In the genomic region with DNA sequence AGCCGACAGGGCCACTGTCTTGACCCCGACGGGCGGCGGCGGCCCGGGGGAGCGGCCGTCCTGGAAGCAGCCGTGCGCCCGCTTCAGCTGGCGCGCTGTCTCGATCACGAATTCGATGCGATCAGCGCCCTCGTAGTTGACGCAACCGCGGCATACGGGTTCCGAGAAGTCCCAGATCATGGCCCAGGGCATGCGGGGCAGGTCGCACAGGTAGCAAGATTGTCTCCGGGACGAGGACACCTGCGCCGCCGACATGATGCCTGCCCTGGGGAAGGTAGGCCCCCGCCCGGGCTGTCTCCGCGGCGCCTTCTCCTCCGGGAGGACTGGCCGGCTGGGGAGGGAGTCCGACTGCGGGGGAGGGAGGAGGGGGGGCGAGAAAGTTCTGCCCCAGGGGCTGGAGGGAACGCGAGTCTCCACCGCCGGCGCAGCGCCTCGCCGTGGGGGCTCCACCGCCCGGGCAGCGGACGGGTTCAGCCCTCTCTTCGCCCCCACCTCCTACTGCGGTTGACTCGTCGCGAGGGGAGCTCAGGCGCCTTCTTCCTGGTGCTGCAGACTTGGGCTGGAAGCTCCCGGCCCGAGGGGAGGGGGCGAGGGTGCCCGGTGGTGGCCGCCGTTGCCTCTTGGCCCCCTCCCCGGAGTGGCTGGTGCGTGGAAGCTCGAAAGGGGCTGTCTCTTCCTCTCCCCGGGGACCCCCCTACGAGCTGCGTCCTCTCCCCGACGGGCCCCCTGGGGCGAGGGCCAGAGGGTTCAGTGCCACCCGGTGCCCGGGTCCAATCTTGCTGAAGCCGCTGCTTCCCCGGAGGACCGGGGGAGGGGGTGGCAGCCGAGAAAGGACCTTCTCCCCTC, we compare ENCODE assay signal across 1 cellular context.
TF ChIP-seq lines count a peak whose summit lies in the region.

No MANE protein-coding gene starts in this region.

TF ChIP-seq in HepG2, 621 proteins besides CTCF, POLR2A, EP300 and RAD21 (continued from another document and continues in another):
- TF ChIP-seq, protein P1, sequence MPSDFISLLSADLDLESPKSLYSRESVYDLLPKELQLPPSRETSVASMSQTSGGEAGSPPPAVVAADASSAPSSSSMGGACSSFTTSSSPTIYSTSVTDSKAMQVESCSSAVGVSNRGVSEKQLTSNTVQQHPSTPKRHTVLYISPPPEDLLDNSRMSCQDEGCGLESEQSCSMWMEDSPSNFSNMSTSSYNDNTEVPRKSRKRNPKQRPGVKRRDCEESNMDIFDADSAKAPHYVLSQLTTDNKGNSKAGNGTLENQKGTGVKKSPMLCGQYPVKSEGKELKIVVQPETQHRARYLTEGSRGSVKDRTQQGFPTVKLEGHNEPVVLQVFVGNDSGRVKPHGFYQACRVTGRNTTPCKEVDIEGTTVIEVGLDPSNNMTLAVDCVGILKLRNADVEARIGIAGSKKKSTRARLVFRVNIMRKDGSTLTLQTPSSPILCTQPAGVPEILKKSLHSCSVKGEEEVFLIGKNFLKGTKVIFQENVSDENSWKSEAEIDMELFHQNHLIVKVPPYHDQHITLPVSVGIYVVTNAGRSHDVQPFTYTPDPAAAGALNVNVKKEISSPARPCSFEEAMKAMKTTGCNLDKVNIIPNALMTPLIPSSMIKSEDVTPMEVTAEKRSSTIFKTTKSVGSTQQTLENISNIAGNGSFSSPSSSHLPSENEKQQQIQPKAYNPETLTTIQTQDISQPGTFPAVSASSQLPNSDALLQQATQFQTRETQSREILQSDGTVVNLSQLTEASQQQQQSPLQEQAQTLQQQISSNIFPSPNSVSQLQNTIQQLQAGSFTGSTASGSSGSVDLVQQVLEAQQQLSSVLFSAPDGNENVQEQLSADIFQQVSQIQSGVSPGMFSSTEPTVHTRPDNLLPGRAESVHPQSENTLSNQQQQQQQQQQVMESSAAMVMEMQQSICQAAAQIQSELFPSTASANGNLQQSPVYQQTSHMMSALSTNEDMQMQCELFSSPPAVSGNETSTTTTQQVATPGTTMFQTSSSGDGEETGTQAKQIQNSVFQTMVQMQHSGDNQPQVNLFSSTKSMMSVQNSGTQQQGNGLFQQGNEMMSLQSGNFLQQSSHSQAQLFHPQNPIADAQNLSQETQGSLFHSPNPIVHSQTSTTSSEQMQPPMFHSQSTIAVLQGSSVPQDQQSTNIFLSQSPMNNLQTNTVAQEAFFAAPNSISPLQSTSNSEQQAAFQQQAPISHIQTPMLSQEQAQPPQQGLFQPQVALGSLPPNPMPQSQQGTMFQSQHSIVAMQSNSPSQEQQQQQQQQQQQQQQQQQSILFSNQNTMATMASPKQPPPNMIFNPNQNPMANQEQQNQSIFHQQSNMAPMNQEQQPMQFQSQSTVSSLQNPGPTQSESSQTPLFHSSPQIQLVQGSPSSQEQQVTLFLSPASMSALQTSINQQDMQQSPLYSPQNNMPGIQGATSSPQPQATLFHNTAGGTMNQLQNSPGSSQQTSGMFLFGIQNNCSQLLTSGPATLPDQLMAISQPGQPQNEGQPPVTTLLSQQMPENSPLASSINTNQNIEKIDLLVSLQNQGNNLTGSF (CRISPR knock-in tag; IDR thresholded peaks at IDR 0.05) = no peak
- no peak for TF ChIP-seq PCBP2 (optimal IDR thresholded peaks at IDR 0.05; ENCODE audit: low read depth, low read length, poor library complexity, severe bottlenecking)
- no peak for TF ChIP-seq RFX1 (IDR thresholded peaks at IDR 0.05)
- TF ChIP-seq ZNF10 (CRISPR knock-in tag; IDR thresholded peaks at IDR 0.05; ENCODE audit: borderline replicate concordance, low read depth) = no peak
- no peak for TF ChIP-seq JUNB (CRISPR knock-in tag; IDR thresholded peaks at IDR 0.05; ENCODE audit: borderline replicate concordance)
- TF ChIP-seq KDM4B (CRISPR knock-in tag; IDR thresholded peaks at IDR 0.05) = peak; percentile 57; the same call in 1 of the 2 replicates
- TF ChIP-seq TEAD2 (CRISPR knock-in tag; IDR thresholded peaks at IDR 0.05) = no peak
- TF ChIP-seq, protein P2, sequence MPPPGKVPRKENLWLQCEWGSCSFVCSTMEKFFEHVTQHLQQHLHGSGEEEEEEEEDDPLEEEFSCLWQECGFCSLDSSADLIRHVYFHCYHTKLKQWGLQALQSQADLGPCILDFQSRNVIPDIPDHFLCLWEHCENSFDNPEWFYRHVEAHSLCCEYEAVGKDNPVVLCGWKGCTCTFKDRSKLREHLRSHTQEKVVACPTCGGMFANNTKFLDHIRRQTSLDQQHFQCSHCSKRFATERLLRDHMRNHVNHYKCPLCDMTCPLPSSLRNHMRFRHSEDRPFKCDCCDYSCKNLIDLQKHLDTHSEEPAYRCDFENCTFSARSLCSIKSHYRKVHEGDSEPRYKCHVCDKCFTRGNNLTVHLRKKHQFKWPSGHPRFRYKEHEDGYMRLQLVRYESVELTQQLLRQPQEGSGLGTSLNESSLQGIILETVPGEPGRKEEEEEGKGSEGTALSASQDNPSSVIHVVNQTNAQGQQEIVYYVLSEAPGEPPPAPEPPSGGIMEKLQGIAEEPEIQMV (CRISPR knock-in tag; IDR thresholded peaks at IDR 0.05; ENCODE audit: low read depth) = no peak; the same call in 1 of the 2 replicates
- 0 out of 2 replicates have a peak, but pooled peaks have one; percentile 49 for TF ChIP-seq ZNF776 (CRISPR knock-in tag; IDR thresholded peaks at IDR 0.05)
- TF ChIP-seq ZNF780A (CRISPR knock-in tag; IDR thresholded peaks at IDR 0.05) = no peak
- no peak; the same call in 1 of the 2 replicates for TF ChIP-seq HES4 (CRISPR knock-in tag; IDR thresholded peaks at IDR 0.05; ENCODE audit: borderline replicate concordance)
- no peak for TF ChIP-seq GPN1 (CRISPR knock-in tag; IDR thresholded peaks at IDR 0.05; ENCODE audit: borderline replicate concordance)
- no peak for TF ChIP-seq SP140L (CRISPR knock-in tag; IDR thresholded peaks at IDR 0.05; ENCODE audit: borderline replicate concordance)
- no peak; the same call in 1 of the 2 replicates for TF ChIP-seq ZNF616 (CRISPR knock-in tag; IDR thresholded peaks at IDR 0.05; ENCODE audit: low read depth)
- TF ChIP-seq SRF (IDR thresholded peaks at IDR 0.05; ENCODE audit: low read depth, low read length) = no peak
- TF ChIP-seq, protein P3, sequence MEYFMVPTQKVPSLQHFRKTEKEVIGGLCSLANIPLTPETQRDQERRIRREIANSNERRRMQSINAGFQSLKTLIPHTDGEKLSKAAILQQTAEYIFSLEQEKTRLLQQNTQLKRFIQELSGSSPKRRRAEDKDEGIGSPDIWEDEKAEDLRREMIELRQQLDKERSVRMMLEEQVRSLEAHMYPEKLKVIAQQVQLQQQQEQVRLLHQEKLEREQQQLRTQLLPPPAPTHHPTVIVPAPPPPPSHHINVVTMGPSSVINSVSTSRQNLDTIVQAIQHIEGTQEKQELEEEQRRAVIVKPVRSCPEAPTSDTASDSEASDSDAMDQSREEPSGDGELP (IDR thresholded peaks at IDR 0.05; ENCODE audit: borderline replicate concordance, low read depth) = no peak
- TF ChIP-seq, protein P4, sequence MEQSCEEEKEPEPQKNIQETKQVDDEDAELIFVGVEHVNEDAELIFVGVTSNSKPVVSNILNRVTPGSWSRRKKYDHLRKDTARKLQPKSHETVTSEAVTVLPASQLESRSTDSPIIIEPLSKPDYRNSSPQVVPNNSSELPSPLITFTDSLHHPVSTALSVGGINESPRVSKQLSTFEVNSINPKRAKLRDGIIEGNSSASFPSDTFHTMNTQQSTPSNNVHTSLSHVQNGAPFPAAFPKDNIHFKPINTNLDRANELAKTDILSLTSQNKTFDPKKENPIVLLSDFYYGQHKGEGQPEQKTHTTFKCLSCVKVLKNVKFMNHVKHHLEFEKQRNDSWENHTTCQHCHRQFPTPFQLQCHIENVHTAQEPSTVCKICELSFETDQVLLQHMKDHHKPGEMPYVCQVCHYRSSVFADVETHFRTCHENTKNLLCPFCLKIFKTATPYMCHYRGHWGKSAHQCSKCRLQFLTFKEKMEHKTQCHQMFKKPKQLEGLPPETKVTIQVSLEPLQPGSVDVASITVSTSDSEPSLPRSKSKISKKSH (CRISPR knock-in tag; IDR thresholded peaks at IDR 0.05; ENCODE audit: borderline replicate concordance) = no peak
- TF ChIP-seq DNMT3B (CRISPR knock-in tag; conservative IDR thresholded peaks at IDR 0.05) = no peak
- TF ChIP-seq, protein P5, sequence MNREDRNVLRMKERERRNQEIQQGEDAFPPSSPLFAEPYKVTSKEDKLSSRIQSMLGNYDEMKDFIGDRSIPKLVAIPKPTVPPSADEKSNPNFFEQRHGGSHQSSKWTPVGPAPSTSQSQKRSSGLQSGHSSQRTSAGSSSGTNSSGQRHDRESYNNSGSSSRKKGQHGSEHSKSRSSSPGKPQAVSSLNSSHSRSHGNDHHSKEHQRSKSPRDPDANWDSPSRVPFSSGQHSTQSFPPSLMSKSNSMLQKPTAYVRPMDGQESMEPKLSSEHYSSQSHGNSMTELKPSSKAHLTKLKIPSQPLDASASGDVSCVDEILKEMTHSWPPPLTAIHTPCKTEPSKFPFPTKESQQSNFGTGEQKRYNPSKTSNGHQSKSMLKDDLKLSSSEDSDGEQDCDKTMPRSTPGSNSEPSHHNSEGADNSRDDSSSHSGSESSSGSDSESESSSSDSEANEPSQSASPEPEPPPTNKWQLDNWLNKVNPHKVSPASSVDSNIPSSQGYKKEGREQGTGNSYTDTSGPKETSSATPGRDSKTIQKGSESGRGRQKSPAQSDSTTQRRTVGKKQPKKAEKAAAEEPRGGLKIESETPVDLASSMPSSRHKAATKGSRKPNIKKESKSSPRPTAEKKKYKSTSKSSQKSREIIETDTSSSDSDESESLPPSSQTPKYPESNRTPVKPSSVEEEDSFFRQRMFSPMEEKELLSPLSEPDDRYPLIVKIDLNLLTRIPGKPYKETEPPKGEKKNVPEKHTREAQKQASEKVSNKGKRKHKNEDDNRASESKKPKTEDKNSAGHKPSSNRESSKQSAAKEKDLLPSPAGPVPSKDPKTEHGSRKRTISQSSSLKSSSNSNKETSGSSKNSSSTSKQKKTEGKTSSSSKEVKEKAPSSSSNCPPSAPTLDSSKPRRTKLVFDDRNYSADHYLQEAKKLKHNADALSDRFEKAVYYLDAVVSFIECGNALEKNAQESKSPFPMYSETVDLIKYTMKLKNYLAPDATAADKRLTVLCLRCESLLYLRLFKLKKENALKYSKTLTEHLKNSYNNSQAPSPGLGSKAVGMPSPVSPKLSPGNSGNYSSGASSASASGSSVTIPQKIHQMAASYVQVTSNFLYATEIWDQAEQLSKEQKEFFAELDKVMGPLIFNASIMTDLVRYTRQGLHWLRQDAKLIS (CRISPR knock-in tag; IDR thresholded peaks at IDR 0.05) = no peak
- TF ChIP-seq HOXA9 (CRISPR knock-in tag; IDR thresholded peaks at IDR 0.05; ENCODE audit: borderline replicate concordance) = no peak
- 0 out of 2 replicates have a peak, but pooled peaks have one; percentile 16 for TF ChIP-seq ZFP82 (CRISPR knock-in tag; IDR thresholded peaks at IDR 0.05; ENCODE audit: borderline replicate concordance)
- no peak for TF ChIP-seq ZNF354B (CRISPR knock-in tag; IDR thresholded peaks at IDR 0.05)
- TF ChIP-seq AGO1 (IDR thresholded peaks at IDR 0.05; ENCODE audit: low read depth, low read length, poor library complexity, severe bottlenecking) = no peak
- no peak for TF ChIP-seq ZNF484 (CRISPR knock-in tag; IDR thresholded peaks at IDR 0.05; ENCODE audit: borderline replicate concordance, low read depth)
- TF ChIP-seq PHF8 (CRISPR knock-in tag; IDR thresholded peaks at IDR 0.05) = peak; percentile 39
- TF ChIP-seq ESRRA (CRISPR knock-in tag; IDR thresholded peaks at IDR 0.05; ENCODE audit: low read depth) = no peak
- TF ChIP-seq, protein P6, sequence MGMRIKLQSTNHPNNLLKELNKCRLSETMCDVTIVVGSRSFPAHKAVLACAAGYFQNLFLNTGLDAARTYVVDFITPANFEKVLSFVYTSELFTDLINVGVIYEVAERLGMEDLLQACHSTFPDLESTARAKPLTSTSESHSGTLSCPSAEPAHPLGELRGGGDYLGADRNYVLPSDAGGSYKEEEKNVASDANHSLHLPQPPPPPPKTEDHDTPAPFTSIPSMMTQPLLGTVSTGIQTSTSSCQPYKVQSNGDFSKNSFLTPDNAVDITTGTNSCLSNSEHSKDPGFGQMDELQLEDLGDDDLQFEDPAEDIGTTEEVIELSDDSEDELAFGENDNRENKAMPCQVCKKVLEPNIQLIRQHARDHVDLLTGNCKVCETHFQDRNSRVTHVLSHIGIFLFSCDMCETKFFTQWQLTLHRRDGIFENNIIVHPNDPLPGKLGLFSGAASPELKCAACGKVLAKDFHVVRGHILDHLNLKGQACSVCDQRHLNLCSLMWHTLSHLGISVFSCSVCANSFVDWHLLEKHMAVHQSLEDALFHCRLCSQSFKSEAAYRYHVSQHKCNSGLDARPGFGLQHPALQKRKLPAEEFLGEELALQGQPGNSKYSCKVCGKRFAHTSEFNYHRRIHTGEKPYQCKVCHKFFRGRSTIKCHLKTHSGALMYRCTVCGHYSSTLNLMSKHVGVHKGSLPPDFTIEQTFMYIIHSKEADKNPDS (CRISPR knock-in tag; IDR thresholded peaks at IDR 0.05) = no peak
- TF ChIP-seq, protein P7, sequence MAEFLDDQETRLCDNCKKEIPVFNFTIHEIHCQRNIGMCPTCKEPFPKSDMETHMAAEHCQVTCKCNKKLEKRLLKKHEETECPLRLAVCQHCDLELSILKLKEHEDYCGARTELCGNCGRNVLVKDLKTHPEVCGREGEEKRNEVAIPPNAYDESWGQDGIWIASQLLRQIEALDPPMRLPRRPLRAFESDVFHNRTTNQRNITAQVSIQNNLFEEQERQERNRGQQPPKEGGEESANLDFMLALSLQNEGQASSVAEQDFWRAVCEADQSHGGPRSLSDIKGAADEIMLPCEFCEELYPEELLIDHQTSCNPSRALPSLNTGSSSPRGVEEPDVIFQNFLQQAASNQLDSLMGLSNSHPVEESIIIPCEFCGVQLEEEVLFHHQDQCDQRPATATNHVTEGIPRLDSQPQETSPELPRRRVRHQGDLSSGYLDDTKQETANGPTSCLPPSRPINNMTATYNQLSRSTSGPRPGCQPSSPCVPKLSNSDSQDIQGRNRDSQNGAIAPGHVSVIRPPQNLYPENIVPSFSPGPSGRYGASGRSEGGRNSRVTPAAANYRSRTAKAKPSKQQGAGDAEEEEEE (CRISPR knock-in tag; IDR thresholded peaks at IDR 0.05; ENCODE audit: borderline replicate concordance) = no peak
- TF ChIP-seq ZNF180 (CRISPR knock-in tag; IDR thresholded peaks at IDR 0.05; ENCODE audit: borderline replicate concordance, low read depth) = no peak
- TF ChIP-seq RNF2 (conservative IDR thresholded peaks at IDR 0.05; ENCODE audit: low read depth) = no peak
- TF ChIP-seq, protein P8, sequence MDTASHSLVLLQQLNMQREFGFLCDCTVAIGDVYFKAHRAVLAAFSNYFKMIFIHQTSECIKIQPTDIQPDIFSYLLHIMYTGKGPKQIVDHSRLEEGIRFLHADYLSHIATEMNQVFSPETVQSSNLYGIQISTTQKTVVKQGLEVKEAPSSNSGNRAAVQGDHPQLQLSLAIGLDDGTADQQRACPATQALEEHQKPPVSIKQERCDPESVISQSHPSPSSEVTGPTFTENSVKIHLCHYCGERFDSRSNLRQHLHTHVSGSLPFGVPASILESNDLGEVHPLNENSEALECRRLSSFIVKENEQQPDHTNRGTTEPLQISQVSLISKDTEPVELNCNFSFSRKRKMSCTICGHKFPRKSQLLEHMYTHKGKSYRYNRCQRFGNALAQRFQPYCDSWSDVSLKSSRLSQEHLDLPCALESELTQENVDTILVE (CRISPR knock-in tag; IDR thresholded peaks at IDR 0.05) = 0 out of 2 replicates have a peak, but pooled peaks have one; percentile 10
- peak; percentile 79; the same call in 1 of the 2 replicates for TF ChIP-seq ZMAT3 (CRISPR knock-in tag; conservative IDR thresholded peaks at IDR 0.05)
- TF ChIP-seq, protein P9, sequence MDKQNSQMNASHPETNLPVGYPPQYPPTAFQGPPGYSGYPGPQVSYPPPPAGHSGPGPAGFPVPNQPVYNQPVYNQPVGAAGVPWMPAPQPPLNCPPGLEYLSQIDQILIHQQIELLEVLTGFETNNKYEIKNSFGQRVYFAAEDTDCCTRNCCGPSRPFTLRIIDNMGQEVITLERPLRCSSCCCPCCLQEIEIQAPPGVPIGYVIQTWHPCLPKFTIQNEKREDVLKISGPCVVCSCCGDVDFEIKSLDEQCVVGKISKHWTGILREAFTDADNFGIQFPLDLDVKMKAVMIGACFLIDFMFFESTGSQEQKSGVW (CRISPR knock-in tag; IDR thresholded peaks at IDR 0.05; ENCODE audit: borderline replicate concordance) = no peak
- no peak for TF ChIP-seq MATR3 (CRISPR knock-in tag; IDR thresholded peaks at IDR 0.05)
